Comparison of ENCODE assay signal across 17 cellular contexts in genomic region chr16:46975908-46976470, GRCh38. TPM values are rescaled to one million over a fixed set of nuclear protein-coding genes. Genes with fewer than 3 reads are reported as not detected.
A peak's percentile ranks its signal among the peaks of the same experiment; 100 is the strongest.
DNase-seq lines count a peak whose midpoint lies in the region; ATAC-seq and TF ChIP-seq lines count a peak whose summit lies in the region.
"Had no signal": no experiment of that assay in that cellular context is flagged by ENCODE, and none has a peak within 500 bp of the region (broad histone marks: within the 10 kb centered on the region; RNA-seq: fewer than 3 reads in every experiment).

No MANE protein-coding gene starts in this region.

- CTCF ChIA-PET in HEK293 (lab: Yijun Ruan, JAX): interaction anchor here (0.9 kb wide), 1 partner anchor 42 kb away, joined by 4 read pairs; no protein-coding TSS in a partner anchor

- H3K4me3 ChIP-seq in HEK293 (ENCODE audit: low read depth, low read length): no peak overlapping the region
- H3K4me3 ChIP-seq: MG63, tibial nerve had no signal

- H3K4me1 Mint-ChIP-seq in T-helper 2 cell treated with Interferon-gamma antibody and Interleukin-4, amounts not matched to agents 5 μg/mL and 100 μg/mL, for 36 hours (ENCODE audit: low read depth): peaks cover 35% of the 10 kb centered on the region
- H3K4me1 Mint-ChIP-seq in activated T-helper 2 cell treated with anti-CD3 and anti-CD28 coated beads, Interferon-gamma antibody, Interleukin-2, Interleukin-4, amounts not matched to agents 10 μg/mL and 5 μg/mL and 100 μg/mL, durations not matched to agents 14 hours and 24 hours and 36 hours (ENCODE audit: low read depth): peaks cover 34% of the 10 kb centered on the region
- H3K4me1 Mint-ChIP-seq in natural killer cell treated with Interleukin-12 subunit alpha and Interleukin-12 subunit beta and Interleukin-15 and Interleukin-18, amount 100 ng/mL, for 72 hours (ENCODE audit: low read depth in 2 of 2): peaks cover 26 to 31% of the 10 kb centered on the region in 2 donors

- H3K9me3 Mint-ChIP-seq in T-helper 2 cell treated with Interferon-gamma antibody and Interleukin-4, amounts not matched to agents 5 μg/mL and 100 μg/mL, for 36 hours: no peaks in the 10 kb centered on the region
- H3K9me3 Mint-ChIP-seq in activated T-helper 2 cell treated with anti-CD3 and anti-CD28 coated beads, Interferon-gamma antibody, Interleukin-2, Interleukin-4, amounts not matched to agents 10 μg/mL and 5 μg/mL and 100 μg/mL, durations not matched to agents 14 hours and 24 hours and 36 hours: no peaks in the 10 kb centered on the region
- H3K9me3 Mint-ChIP-seq in natural killer cell treated with Interleukin-12 subunit alpha and Interleukin-12 subunit beta and Interleukin-15 and Interleukin-18, amount 100 ng/mL, for 72 hours: no peaks in the 10 kb centered on the region
- H3K9me3 Mint-ChIP-seq: dendritic cell treated with granulocyte-macrophage colony-stimulating factor and Interleukin-4, amounts not matched to agents 40 ng/mL and 50 ng/mL, for 4 days had no signal

- TF ChIP-seq CTCF in HEK293 (tag by site-specific recombination; IDR thresholded peaks at IDR 0.05): no peak

- peaks cover 4% of the 10 kb centered on the region; the same call in 1 of the 2 replicates for H3K4me1 ChIP-seq in HEK293 (ENCODE audit: control insufficient read depth, insufficient read depth, low read length)

- H3K9me3 ChIP-seq in HEK293 (ENCODE audit: control insufficient read depth, insufficient read depth, low read depth, low read length): no peaks in the 10 kb centered on the region
- H3K9me3 ChIP-seq: MG63, tibial nerve had no signal

- no peak for DNase-seq in T-helper 2 cell treated with Interferon-gamma antibody and Interleukin-4, amounts not matched to agents 5 μg/mL and 100 μg/mL, for 36 hours (ENCODE audit: low spot score)
- DNase-seq in T-helper 2 cell (no peak), A172 (ENCODE audit: low spot score) (no peak), NCI-H146 treated with DMSO at 0.1 percent for 48 hours (lab: John Stamatoyannopoulos, UW; ENCODE audit: unreplicated experiment) (no peak)
- DNase-seq in activated T-helper 2 cell treated with anti-CD3 and anti-CD28 coated beads, Interferon-gamma antibody, Interleukin-2, Interleukin-4, amounts not matched to agents 10 μg/mL and 5 μg/mL and 100 μg/mL, durations not matched to agents 14 hours and 24 hours and 36 hours (ENCODE audit: low spot score): no peak
- DNase-seq in natural killer cell treated with Interleukin-12 subunit alpha and Interleukin-12 subunit beta and Interleukin-15 and Interleukin-18, amount 100 ng/mL, for 72 hours (ENCODE audit: low spot score): no peak
- DNase-seq: erythroblast, left cardiac atrium, MG63, NCI-H2029 treated with DMSO at 0.1 percent for 48 hours, NCI-H748 treated with DMSO at 0.1 percent for 48 hours, retina, Right ventricle myocardium superior had no signal

- no peak for ATAC-seq in natural killer cell treated with Interleukin-12 subunit alpha and Interleukin-12 subunit beta and Interleukin-15 and Interleukin-18, amount 100 ng/mL, for 72 hours
- ATAC-seq in GM21619 (IDR thresholded peaks at IDR 0.05; ENCODE audit: unreplicated experiment): no peak
- ATAC-seq: left cardiac atrium had no signal

- intact Hi-C loops in activated T-helper 2 cell treated with anti-CD3 and anti-CD28 coated beads, Interferon-gamma antibody, Interleukin-2, Interleukin-4, amounts not matched to agents 10 μg/mL and 5 μg/mL and 100 μg/mL, durations not matched to agents 14 hours and 24 hours and 36 hours (cut with micrococcal nuclease): loop anchor here (2.0 to 10.0 kb wide), 3 partner anchors 41 to 1639 kb away; partner anchors contain the start of gene N4BP1

- H3K27me3 Mint-ChIP-seq in T-helper 2 cell treated with Interferon-gamma antibody and Interleukin-4, amounts not matched to agents 5 μg/mL and 100 μg/mL, for 36 hours (ENCODE audit: low read depth): no peaks in the 10 kb centered on the region
- no peaks in the 10 kb centered on the region for H3K27me3 Mint-ChIP-seq in activated T-helper 2 cell treated with anti-CD3 and anti-CD28 coated beads, Interferon-gamma antibody, Interleukin-2, Interleukin-4, amounts not matched to agents 10 μg/mL and 5 μg/mL and 100 μg/mL, durations not matched to agents 14 hours and 24 hours and 36 hours (ENCODE audit: low read depth)
- H3K27me3 Mint-ChIP-seq in natural killer cell treated with Interleukin-12 subunit alpha and Interleukin-12 subunit beta and Interleukin-15 and Interleukin-18, amount 100 ng/mL, for 72 hours: no peaks in the 10 kb centered on the region
- H3K27me3 Mint-ChIP-seq: dendritic cell treated with granulocyte-macrophage colony-stimulating factor and Interleukin-4, amounts not matched to agents 40 ng/mL and 50 ng/mL, for 4 days had no signal

- peaks cover 14% of the 10 kb centered on the region for H3K36me3 Mint-ChIP-seq in T-helper 2 cell treated with Interferon-gamma antibody and Interleukin-4, amounts not matched to agents 5 μg/mL and 100 μg/mL, for 36 hours (ENCODE audit: low read depth)
- H3K36me3 Mint-ChIP-seq in activated T-helper 2 cell treated with anti-CD3 and anti-CD28 coated beads, Interferon-gamma antibody, Interleukin-2, Interleukin-4, amounts not matched to agents 10 μg/mL and 5 μg/mL and 100 μg/mL, durations not matched to agents 14 hours and 24 hours and 36 hours (ENCODE audit: low read depth): peaks cover 17% of the 10 kb centered on the region
- H3K36me3 Mint-ChIP-seq in natural killer cell treated with Interleukin-12 subunit alpha and Interleukin-12 subunit beta and Interleukin-15 and Interleukin-18, amount 100 ng/mL, for 72 hours: peaks cover 12% of the 10 kb centered on the region

- H3K36me3 ChIP-seq in HEK293 (ENCODE audit: control insufficient read depth in 2 of 2, insufficient read depth in 1 of 2, low read length in 2 of 2): peaks cover 4 to 6% of the 10 kb centered on the region in 2 experiments; a peak in 2 of 3 replicates
- H3K36me3 ChIP-seq: tibial nerve had no signal

- POLR2A ChIA-PET in HEK293 (lab: Yijun Ruan, JAX): no interaction called here

- peak overlapping the region; percentile 27 for H3K27ac Mint-ChIP-seq in T-helper 2 cell treated with Interferon-gamma antibody and Interleukin-4, amounts not matched to agents 5 μg/mL and 100 μg/mL, for 36 hours
- H3K27ac Mint-ChIP-seq in activated T-helper 2 cell treated with anti-CD3 and anti-CD28 coated beads, Interferon-gamma antibody, Interleukin-2, Interleukin-4, amounts not matched to agents 10 μg/mL and 5 μg/mL and 100 μg/mL, durations not matched to agents 14 hours and 24 hours and 36 hours: peak overlapping the region; percentile 78
- H3K27ac Mint-ChIP-seq in natural killer cell treated with Interleukin-12 subunit alpha and Interleukin-12 subunit beta and Interleukin-15 and Interleukin-18, amount 100 ng/mL, for 72 hours: peak overlapping the region in 1 of 2 donors; percentile 98
- H3K27ac Mint-ChIP-seq: dendritic cell treated with granulocyte-macrophage colony-stimulating factor and Interleukin-4, amounts not matched to agents 40 ng/mL and 50 ng/mL, for 4 days had no signal

- H3K27ac ChIP-seq in HEK293 (ENCODE audit: extremely low read depth, low read depth, low read length): no peak overlapping the region
- H3K27ac ChIP-seq: tibial nerve had no signal

- no peak overlapping the region for H3K4me3 Mint-ChIP-seq in T-helper 2 cell treated with Interferon-gamma antibody and Interleukin-4, amounts not matched to agents 5 μg/mL and 100 μg/mL, for 36 hours
- H3K4me3 Mint-ChIP-seq in activated T-helper 2 cell treated with anti-CD3 and anti-CD28 coated beads, Interferon-gamma antibody, Interleukin-2, Interleukin-4, amounts not matched to agents 10 μg/mL and 5 μg/mL and 100 μg/mL, durations not matched to agents 14 hours and 24 hours and 36 hours (ENCODE audit: low read depth): peak overlapping the region; percentile 24
- H3K4me3 Mint-ChIP-seq in natural killer cell treated with Interleukin-12 subunit alpha and Interleukin-12 subunit beta and Interleukin-15 and Interleukin-18, amount 100 ng/mL, for 72 hours: peak overlapping the region; percentile 2
- H3K4me3 Mint-ChIP-seq: dendritic cell treated with granulocyte-macrophage colony-stimulating factor and Interleukin-4, amounts not matched to agents 40 ng/mL and 50 ng/mL, for 4 days had no signal

TF ChIP-seq in HEK293, 187 proteins besides CTCF, POLR2A, EP300 and RAD21:
- TF ChIP-seq ATF2 (tag by site-specific recombination; IDR thresholded peaks at IDR 0.05; ENCODE audit: low read depth) (peak; percentile 48; the same call in 1 of the 2 replicates), ZNF433 (tag by site-specific recombination; IDR thresholded peaks at IDR 0.05; ENCODE audit: low read depth) (no peak)
TF ChIP-seq in HEK293: peak in this region for 1.

RNA-seq across cellular contexts. Expression of gene DNAJA2, which starts 2.5 kb away (rescaled TPM):
- 65.9 and 74.4 TPM in 2 replicates for total RNA-seq in activated T-helper 2 cell treated with anti-CD3 and anti-CD28 coated beads, Interferon-gamma antibody, Interleukin-2, Interleukin-4, amounts not matched to agents 10 μg/mL and 5 μg/mL and 100 μg/mL, durations not matched to agents 14 hours and 24 hours and 36 hours
- 10 to 100 TPM; 54.0 to 58.4 TPM for total RNA-seq in natural killer cell treated with Interleukin-12 subunit alpha and Interleukin-12 subunit beta and Interleukin-15 and Interleukin-18, amount 100 ng/mL, for 72 hours
- 125 and 139 TPM in 2 replicates for total RNA-seq in A172 (2014; rRNA removed; shearing (Covaris generic))
